In genomic region chr13:112072531-112073244, GRCh38 we compare ENCODE assay signal across 1 cellular context.
TF ChIP-seq lines count a peak whose summit lies in the region.

No MANE protein-coding gene starts in this region.

TF ChIP-seq in A549, 52 proteins besides CTCF, POLR2A, EP300 and RAD21 (continued from another document):
- TF ChIP-seq CHD2 (IDR thresholded peaks at IDR 0.05; ENCODE audit: low read length, partially characterized antibody) (no peak), BHLHE40 (IDR thresholded peaks at IDR 0.05; ENCODE audit: low read depth, low read length) (no peak), MAX (IDR thresholded peaks at IDR 0.05) (no peak), GATA3 (IDR thresholded peaks at IDR 0.05; ENCODE audit: borderline replicate concordance) (no peak), JUNB (IDR thresholded peaks at IDR 0.05) (no peak), HDAC2 (IDR thresholded peaks at IDR 0.05) (no peak), ZC3H11A (IDR thresholded peaks at IDR 0.05) (no peak), ZNF302 (CRISPR knock-in tag; IDR thresholded peaks at IDR 0.05) (no peak), FOXS1 (CRISPR knock-in tag; IDR thresholded peaks at IDR 0.05) (no peak), REST (IDR thresholded peaks at IDR 0.05) (no peak), PBX3 (IDR thresholded peaks at IDR 0.05) (no peak), CEBPB (IDR thresholded peaks at IDR 0.05) (no peak), MYC (IDR thresholded peaks at IDR 0.05; ENCODE audit: borderline replicate concordance, low read length) (no peak)
TF ChIP-seq in A549: peak in this region for 0.
